In genomic region chr13:41613471-41613870, GRCh38 we compare ENCODE assay signal across 19 cellular contexts.
DNase-seq lines count a peak whose midpoint lies in the region; ATAC-seq and TF ChIP-seq lines count a peak whose summit lies in the region.
"Had no signal": no experiment of that assay in that cellular context is flagged by ENCODE, and none has a peak within 500 bp of the region (broad histone marks: within the 10 kb centered on the region; RNA-seq: fewer than 3 reads in every experiment).

No MANE protein-coding gene starts in this region.

- peaks cover 0 to 21% of the 10 kb centered on the region in 2 donors for H3K4me1 ChIP-seq in right atrium auricular region
- H3K4me1 ChIP-seq in upper lobe of right lung = peaks cover 37% of the 10 kb centered on the region

- H3K36me3 ChIP-seq in right atrium auricular region (peaks cover 19% of the 10 kb centered on the region), upper lobe of right lung (no peaks in the 10 kb centered on the region)

- ATAC-seq in Right ventricle myocardium superior (ENCODE audit: poor library complexity) (no peak), upper lobe of right lung (no peak), HG02852 (IDR thresholded peaks at IDR 0.05; ENCODE audit: unreplicated experiment) (no peak)
- ATAC-seq: activated CD8-positive, alpha-beta T cell treated with anti-CD3 and anti-CD28 coated beads, Interleukin-2, amount 10 ng/mL, durations not matched to agents 7 days and 5 days; CD8-positive, alpha-beta T cell; K562; mucosa of descending colon; Panc1; stimulated activated naive B cell treated with anti-CD40 and anti-IgM and Interleukin-4, amounts not matched to agents 10 μg/mL and 1 μg/mL and 100 μg/mL, for 72 hours had no signal

- no peak for DNase-seq in right atrium auricular region (ENCODE audit: low spot score)
- DNase-seq in Right ventricle myocardium superior = no peak
- no peak for DNase-seq in endothelial cell (ENCODE audit: low spot score)
- DNase-seq in upper lobe of right lung = no peak
- no peak for DNase-seq in T-helper 1 cell
- DNase-seq in iPS-NIHi11 (ENCODE audit: low spot score) = no peak
- DNase-seq: ACHN; activated CD8-positive, alpha-beta T cell treated with anti-CD3 and anti-CD28 coated beads, Interleukin-2, amount 10 ng/mL, durations not matched to agents 7 days and 5 days; CD8-positive, alpha-beta T cell; NCI-H1048; NCI-H2171; NCI-H748 treated with DMSO at 0.1 percent for 48 hours; stimulated activated naive B cell treated with anti-CD40 and anti-IgM and Interleukin-4, amounts not matched to agents 10 μg/mL and 1 μg/mL and 100 μg/mL, for 72 hours had no signal

- intact Hi-C loops in Right ventricle myocardium superior (cut with DNase I) (no loop called here), upper lobe of right lung (cut with DNase I) (no loop called here)

- H3K36me3 Mint-ChIP-seq in endothelial cell (ENCODE audit: low read depth, unreplicated experiment) (peaks cover 2% of the 10 kb centered on the region), nephron (ENCODE audit: low read depth) (peaks cover 37% of the 10 kb centered on the region)

- H3K4me1 Mint-ChIP-seq in endothelial cell (ENCODE audit: unreplicated experiment) (peaks cover 40% of the 10 kb centered on the region), nephron (peaks cover 51% of the 10 kb centered on the region)
- H3K4me1 Mint-ChIP-seq: stimulated activated naive B cell treated with anti-CD40 and anti-IgM and Interleukin-4, amounts not matched to agents 10 μg/mL and 1 μg/mL and 100 μg/mL, for 72 hours had no signal

- peak overlapping the region; percentile 83 for H3K27ac Mint-ChIP-seq in endothelial cell (ENCODE audit: unreplicated experiment)
- peak overlapping the region in 2 of 3 experiments; percentile 91 for H3K27ac Mint-ChIP-seq in nephron
- H3K27ac Mint-ChIP-seq: activated CD8-positive, alpha-beta T cell treated with anti-CD3 and anti-CD28 coated beads, Interleukin-2, amount 10 ng/mL, durations not matched to agents 7 days and 5 days; CD8-positive, alpha-beta T cell; stimulated activated naive B cell treated with anti-CD40 and anti-IgM and Interleukin-4, amounts not matched to agents 10 μg/mL and 1 μg/mL and 100 μg/mL, for 72 hours had no signal

- no peaks in the 10 kb centered on the region for H3K9me3 Mint-ChIP-seq in endothelial cell (ENCODE audit: unreplicated experiment)
- H3K9me3 Mint-ChIP-seq in nephron = no peaks in the 10 kb centered on the region
- H3K9me3 Mint-ChIP-seq: CD8-positive, alpha-beta T cell; stimulated activated naive B cell treated with anti-CD40 and anti-IgM and Interleukin-4, amounts not matched to agents 10 μg/mL and 1 μg/mL and 100 μg/mL, for 72 hours had no signal

- H3K27me3 ChIP-seq in right atrium auricular region (no peaks in the 10 kb centered on the region), upper lobe of right lung (no peaks in the 10 kb centered on the region)

- no peaks in the 10 kb centered on the region for H3K9me3 ChIP-seq in right atrium auricular region
- no peaks in the 10 kb centered on the region for H3K9me3 ChIP-seq in upper lobe of right lung
- H3K9me3 ChIP-seq: mucosa of descending colon had no signal

- H3K27me3 Mint-ChIP-seq in endothelial cell (ENCODE audit: unreplicated experiment) (no peaks in the 10 kb centered on the region), nephron (ENCODE audit: low read depth) (no peaks in the 10 kb centered on the region)
- H3K27me3 Mint-ChIP-seq: stimulated activated naive B cell treated with anti-CD40 and anti-IgM and Interleukin-4, amounts not matched to agents 10 μg/mL and 1 μg/mL and 100 μg/mL, for 72 hours had no signal

- H3K4me3 Mint-ChIP-seq in endothelial cell (ENCODE audit: unreplicated experiment) (no peak overlapping the region), nephron (no peak overlapping the region)
- H3K4me3 Mint-ChIP-seq: activated CD8-positive, alpha-beta T cell treated with anti-CD3 and anti-CD28 coated beads, Interleukin-2, amount 10 ng/mL, durations not matched to agents 7 days and 5 days; CD8-positive, alpha-beta T cell; stimulated activated naive B cell treated with anti-CD40 and anti-IgM and Interleukin-4, amounts not matched to agents 10 μg/mL and 1 μg/mL and 100 μg/mL, for 72 hours had no signal

- H3K27ac ChIP-seq in right atrium auricular region (peak overlapping the region; percentile 50 to 57), upper lobe of right lung (peak overlapping the region; percentile 52)
- H3K27ac ChIP-seq: VCaP had no signal

- no peak for TF ChIP-seq CTCF in right atrium auricular region (IDR thresholded peaks at IDR 0.05)
- TF ChIP-seq CTCF in endothelial cell (IDR thresholded peaks at IDR 0.05; ENCODE audit: unreplicated experiment) = no peak
- no peak for TF ChIP-seq CTCF in nephron (IDR thresholded peaks at IDR 0.05; ENCODE audit: unreplicated experiment in 3 of 3)
- no peak for TF ChIP-seq CTCF in upper lobe of right lung (IDR thresholded peaks at IDR 0.05)

- H3K4me3 ChIP-seq in right atrium auricular region (no peak overlapping the region), upper lobe of right lung (no peak overlapping the region)
- H3K4me3 ChIP-seq: K562, mucosa of descending colon had no signal
